In the genomic region with DNA sequence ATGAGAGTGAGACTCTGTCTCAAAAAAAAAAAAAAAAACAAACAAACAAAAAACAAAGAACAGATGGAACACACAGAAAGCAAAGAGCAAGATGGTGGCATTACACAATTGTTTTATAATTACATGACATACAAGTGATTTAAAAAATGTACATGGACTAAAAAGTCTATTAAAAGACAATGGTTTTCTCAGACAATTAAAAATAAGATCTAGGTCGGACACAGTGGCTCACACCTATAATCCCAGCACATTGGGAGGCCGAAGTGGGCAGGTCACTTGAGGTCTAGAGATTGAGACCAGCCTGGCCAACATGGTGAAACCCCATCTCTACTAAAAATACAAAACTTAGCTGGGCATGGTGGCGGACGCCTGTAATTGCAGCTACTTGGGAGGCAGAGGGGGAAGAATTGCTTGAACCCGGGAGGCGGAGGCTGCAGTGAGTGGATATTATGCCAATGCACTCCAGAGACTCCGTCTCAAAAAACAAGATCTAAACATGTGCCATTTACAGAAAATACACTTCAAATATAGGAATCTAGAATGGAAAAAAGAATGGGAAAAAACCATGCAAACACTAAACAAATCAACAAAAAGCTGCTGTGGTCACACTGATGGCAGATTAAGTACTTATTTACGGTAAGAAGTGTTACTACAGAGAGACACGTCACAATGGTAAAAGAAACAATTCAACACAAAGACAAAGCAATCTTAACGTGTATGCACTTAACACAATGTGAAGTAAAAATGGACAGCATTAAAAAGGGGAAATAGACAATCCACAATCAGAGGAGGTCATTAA, we compare ENCODE assay signal across 22 cellular contexts. TPM values are rescaled to one million over a fixed set of nuclear protein-coding genes. Genes with fewer than 3 reads are reported as not detected.
"Had no signal": no experiment of that assay in that cellular context is flagged by ENCODE, and none has a peak within 500 bp of the region (broad histone marks: within the 10 kb centered on the region; RNA-seq: fewer than 3 reads in every experiment).

No MANE protein-coding gene starts in this region.

- H3K4me3 Mint-ChIP-seq: activated CD4-positive, alpha-beta T cell treated with anti-CD3 and anti-CD28 coated beads for 36 hours; activated naive CD8-positive, alpha-beta T cell treated with anti-CD3 and anti-CD28 coated beads for 36 hours; central memory CD8-positive, alpha-beta T cell; mesothelial cell of epicardium; natural killer cell treated with Interleukin-12 subunit alpha and Interleukin-12 subunit beta and Interleukin-15 and Interleukin-18, amount 100 ng/mL, for 72 hours; WTC11 had no signal

- H3K9me3 Mint-ChIP-seq: central memory CD8-positive, alpha-beta T cell; natural killer cell treated with Interleukin-12 subunit alpha and Interleukin-12 subunit beta and Interleukin-15 and Interleukin-18, amount 100 ng/mL, for 72 hours had no signal

- H3K9me3 ChIP-seq: esophagus squamous epithelium, vagina had no signal

- H3K27ac ChIP-seq: esophagus squamous epithelium, skin epidermis, tibial nerve, vagina had no signal

- H3K4me1 Mint-ChIP-seq: activated CD4-positive, alpha-beta T cell treated with anti-CD3 and anti-CD28 coated beads for 36 hours; activated naive CD8-positive, alpha-beta T cell treated with anti-CD3 and anti-CD28 coated beads for 36 hours; mesothelial cell of epicardium; WTC11 had no signal

- ATAC-seq: activated CD4-positive, alpha-beta T cell treated with anti-CD3 and anti-CD28 coated beads for 36 hours; left lobe of liver; natural killer cell treated with Interleukin-12 subunit alpha and Interleukin-12 subunit beta and Interleukin-15 and Interleukin-18, amount 100 ng/mL, for 72 hours; right cardiac atrium; stimulated activated naive CD8-positive, alpha-beta T cell treated with anti-CD3 and anti-CD28 coated beads, Interleukin-15, Interleukin-2, amounts not matched to agents 100 U/mL and 50 U/mL, for 24 hours; WTC11 had no signal

- H3K27me3 ChIP-seq: esophagus squamous epithelium, tibial nerve, vagina had no signal

- H3K4me1 ChIP-seq: esophagus squamous epithelium, tibial nerve, vagina had no signal

- H3K27ac Mint-ChIP-seq: activated CD4-positive, alpha-beta T cell treated with anti-CD3 and anti-CD28 coated beads for 36 hours; activated naive CD8-positive, alpha-beta T cell treated with anti-CD3 and anti-CD28 coated beads for 36 hours; mesothelial cell of epicardium; natural killer cell treated with Interleukin-12 subunit alpha and Interleukin-12 subunit beta and Interleukin-15 and Interleukin-18, amount 100 ng/mL, for 72 hours had no signal

- H3K27me3 Mint-ChIP-seq: activated CD4-positive, alpha-beta T cell treated with anti-CD3 and anti-CD28 coated beads for 36 hours; activated naive CD8-positive, alpha-beta T cell treated with anti-CD3 and anti-CD28 coated beads for 36 hours; central memory CD8-positive, alpha-beta T cell; natural killer cell treated with Interleukin-12 subunit alpha and Interleukin-12 subunit beta and Interleukin-15 and Interleukin-18, amount 100 ng/mL, for 72 hours had no signal

- DNase-seq: activated CD4-positive, alpha-beta T cell treated with anti-CD3 and anti-CD28 coated beads for 36 hours; activated CD4-positive, alpha-beta T cell treated with anti-CD3 and anti-CD28 coated beads, Interleukin-2, amount 50 U/mL, for 48 hours; activated naive CD4-positive, alpha-beta T cell; activated naive CD8-positive, alpha-beta T cell treated with anti-CD3 and anti-CD28 coated beads for 36 hours; amniotic stem cell; cortex of kidney; effector CD4-positive, alpha-beta T cell; esophagus squamous epithelium; kidney; nucleus accumbens; posterior cingulate gyrus; right cardiac atrium; stimulated activated naive CD8-positive, alpha-beta T cell treated with anti-CD3 and anti-CD28 coated beads, Interleukin-15, Interleukin-2, amounts not matched to agents 100 U/mL and 50 U/mL, for 24 hours had no signal

- H3K4me3 ChIP-seq: esophagus squamous epithelium, skin epidermis, tibial nerve, vagina had no signal

RNA-seq across cellular contexts. Expression of a gene that starts 26.7 kb away (rescaled TPM):
- total RNA-seq: activated naive CD8-positive, alpha-beta T cell treated with anti-CD3 and anti-CD28 coated beads for 36 hours; T-helper 2 cell treated with Interferon-gamma antibody and Interleukin-4, amounts not matched to agents 100 ng/mL and 5 ng/mL, for 36 hours had no signal
